1 cellular context compared by ENCODE assay signal in genomic region chr7:155798673-155799439, GRCh38.
TF ChIP-seq lines count a peak whose summit lies in the region.

No MANE protein-coding gene starts in this region.

TF ChIP-seq in SK-N-SH, 30 proteins besides CTCF, POLR2A, EP300 and RAD21 (continued from another document):
- TF ChIP-seq, protein P1, sequence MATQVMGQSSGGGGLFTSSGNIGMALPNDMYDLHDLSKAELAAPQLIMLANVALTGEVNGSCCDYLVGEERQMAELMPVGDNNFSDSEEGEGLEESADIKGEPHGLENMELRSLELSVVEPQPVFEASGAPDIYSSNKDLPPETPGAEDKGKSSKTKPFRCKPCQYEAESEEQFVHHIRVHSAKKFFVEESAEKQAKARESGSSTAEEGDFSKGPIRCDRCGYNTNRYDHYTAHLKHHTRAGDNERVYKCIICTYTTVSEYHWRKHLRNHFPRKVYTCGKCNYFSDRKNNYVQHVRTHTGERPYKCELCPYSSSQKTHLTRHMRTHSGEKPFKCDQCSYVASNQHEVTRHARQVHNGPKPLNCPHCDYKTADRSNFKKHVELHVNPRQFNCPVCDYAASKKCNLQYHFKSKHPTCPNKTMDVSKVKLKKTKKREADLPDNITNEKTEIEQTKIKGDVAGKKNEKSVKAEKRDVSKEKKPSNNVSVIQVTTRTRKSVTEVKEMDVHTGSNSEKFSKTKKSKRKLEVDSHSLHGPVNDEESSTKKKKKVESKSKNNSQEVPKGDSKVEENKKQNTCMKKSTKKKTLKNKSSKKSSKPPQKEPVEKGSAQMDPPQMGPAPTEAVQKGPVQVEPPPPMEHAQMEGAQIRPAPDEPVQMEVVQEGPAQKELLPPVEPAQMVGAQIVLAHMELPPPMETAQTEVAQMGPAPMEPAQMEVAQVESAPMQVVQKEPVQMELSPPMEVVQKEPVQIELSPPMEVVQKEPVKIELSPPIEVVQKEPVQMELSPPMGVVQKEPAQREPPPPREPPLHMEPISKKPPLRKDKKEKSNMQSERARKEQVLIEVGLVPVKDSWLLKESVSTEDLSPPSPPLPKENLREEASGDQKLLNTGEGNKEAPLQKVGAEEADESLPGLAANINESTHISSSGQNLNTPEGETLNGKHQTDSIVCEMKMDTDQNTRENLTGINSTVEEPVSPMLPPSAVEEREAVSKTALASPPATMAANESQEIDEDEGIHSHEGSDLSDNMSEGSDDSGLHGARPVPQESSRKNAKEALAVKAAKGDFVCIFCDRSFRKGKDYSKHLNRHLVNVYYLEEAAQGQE (IDR thresholded peaks at IDR 0.05; ENCODE audit: low read depth, low read length): no peak
- TF ChIP-seq RCOR1 (IDR thresholded peaks at IDR 0.05; ENCODE audit: low read length) (no peak), TEAD4 (IDR thresholded peaks at IDR 0.05; ENCODE audit: borderline replicate concordance, insufficient read depth) (no peak), JUND (IDR thresholded peaks at IDR 0.05) (no peak), RXRA (IDR thresholded peaks at IDR 0.05; ENCODE audit: borderline replicate concordance, low read depth) (no peak), GABPA (IDR thresholded peaks at IDR 0.05; ENCODE audit: low read depth) (no peak), POLR2AphosphoS5 (IDR thresholded peaks at IDR 0.05; ENCODE audit: low read depth, low read length) (no peak), EZH2phosphoT487 (IDR thresholded peaks at IDR 0.05; ENCODE audit: borderline replicate concordance, low read depth) (no peak), SMC3 (IDR thresholded peaks at IDR 0.05; ENCODE audit: low read depth, low read length) (no peak), YY1 (IDR thresholded peaks at IDR 0.05; ENCODE audit: low read depth) (no peak), MXI1 (IDR thresholded peaks at IDR 0.05; ENCODE audit: low read depth, low read length) (no peak)
- TF ChIP-seq, protein P2, sequence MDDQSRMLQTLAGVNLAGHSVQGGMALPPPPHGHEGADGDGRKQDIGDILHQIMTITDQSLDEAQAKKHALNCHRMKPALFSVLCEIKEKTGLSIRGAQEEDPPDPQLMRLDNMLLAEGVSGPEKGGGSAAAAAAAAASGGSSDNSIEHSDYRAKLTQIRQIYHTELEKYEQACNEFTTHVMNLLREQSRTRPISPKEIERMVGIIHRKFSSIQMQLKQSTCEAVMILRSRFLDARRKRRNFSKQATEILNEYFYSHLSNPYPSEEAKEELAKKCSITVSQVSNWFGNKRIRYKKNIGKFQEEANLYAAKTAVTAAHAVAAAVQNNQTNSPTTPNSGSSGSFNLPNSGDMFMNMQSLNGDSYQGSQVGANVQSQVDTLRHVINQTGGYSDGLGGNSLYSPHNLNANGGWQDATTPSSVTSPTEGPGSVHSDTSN (IDR thresholded peaks at IDR 0.05): no peak
- TF ChIP-seq, protein P3, sequence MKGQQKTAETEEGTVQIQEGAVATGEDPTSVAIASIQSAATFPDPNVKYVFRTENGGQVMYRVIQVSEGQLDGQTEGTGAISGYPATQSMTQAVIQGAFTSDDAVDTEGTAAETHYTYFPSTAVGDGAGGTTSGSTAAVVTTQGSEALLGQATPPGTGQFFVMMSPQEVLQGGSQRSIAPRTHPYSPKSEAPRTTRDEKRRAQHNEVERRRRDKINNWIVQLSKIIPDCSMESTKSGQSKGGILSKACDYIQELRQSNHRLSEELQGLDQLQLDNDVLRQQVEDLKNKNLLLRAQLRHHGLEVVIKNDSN (IDR thresholded peaks at IDR 0.05; ENCODE audit: borderline replicate concordance, low read depth): no peak
- TF ChIP-seq, protein P4, sequence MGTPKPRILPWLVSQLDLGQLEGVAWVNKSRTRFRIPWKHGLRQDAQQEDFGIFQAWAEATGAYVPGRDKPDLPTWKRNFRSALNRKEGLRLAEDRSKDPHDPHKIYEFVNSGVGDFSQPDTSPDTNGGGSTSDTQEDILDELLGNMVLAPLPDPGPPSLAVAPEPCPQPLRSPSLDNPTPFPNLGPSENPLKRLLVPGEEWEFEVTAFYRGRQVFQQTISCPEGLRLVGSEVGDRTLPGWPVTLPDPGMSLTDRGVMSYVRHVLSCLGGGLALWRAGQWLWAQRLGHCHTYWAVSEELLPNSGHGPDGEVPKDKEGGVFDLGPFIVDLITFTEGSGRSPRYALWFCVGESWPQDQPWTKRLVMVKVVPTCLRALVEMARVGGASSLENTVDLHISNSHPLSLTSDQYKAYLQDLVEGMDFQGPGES (IDR thresholded peaks at IDR 0.05; ENCODE audit: low read depth, low read length): no peak
